In the genomic region with DNA sequence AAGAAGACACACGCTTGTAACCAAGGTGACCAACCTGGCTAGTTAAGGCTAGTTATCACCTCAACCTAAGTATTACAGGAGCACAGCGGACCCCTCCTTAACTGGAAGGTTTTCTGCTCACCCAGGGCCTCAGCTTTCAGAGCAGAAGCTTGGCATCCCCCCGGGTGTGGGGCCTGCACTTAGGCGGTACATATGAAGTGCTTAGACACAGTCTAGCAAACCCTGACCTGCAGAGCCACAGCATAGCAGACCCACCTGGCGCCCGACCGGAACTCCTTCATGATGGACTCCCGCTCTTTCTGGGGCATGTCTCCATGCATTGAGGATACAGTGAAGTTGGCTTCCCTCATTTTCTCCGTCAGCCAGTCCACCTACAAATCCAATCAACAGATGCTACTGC, we compare ENCODE assay signal across 22 cellular contexts. TPM values are rescaled to one million over a fixed set of nuclear protein-coding genes. Genes with fewer than 3 reads are reported as not detected.
DNase-seq lines count a peak whose midpoint lies in the region; ATAC-seq, FAIRE-seq and TF ChIP-seq lines count a peak whose summit lies in the region.
"Had no signal": no experiment of that assay in that cellular context is flagged by ENCODE, and none has a peak within 500 bp of the region (broad histone marks: within the 10 kb centered on the region; RNA-seq: fewer than 3 reads in every experiment).

No MANE protein-coding gene starts in this region.

- no peak for TF ChIP-seq RAD21 in K562 (CRISPR knock-in tag; conservative IDR thresholded peaks at IDR 0.05 in 1 of 2, IDR thresholded peaks at IDR 0.05 in 1 of 2)

- H4K8ac ChIP-seq in neuronal stem cell (ENCODE audit: low read depth, low read length) = no peak overlapping the region

- peaks cover 2% of the 10 kb centered on the region for H3K4me1 Mint-ChIP-seq in T-helper 17 cell
- H3K4me1 Mint-ChIP-seq in CD4-positive, alpha-beta T cell (ENCODE audit: low read depth) = no peaks in the 10 kb centered on the region
- H3K4me1 Mint-ChIP-seq: CD14-positive monocyte had no signal

- no peak overlapping the region for H3K18ac ChIP-seq in neuronal stem cell (ENCODE audit: low read length)

- H2AFZ ChIP-seq in K562 (ENCODE audit: low read depth, low read length) (no peak overlapping the region), neuronal stem cell (ENCODE audit: low read length) (no peak overlapping the region)

- no peak for TF ChIP-seq POLR2A in K562 (conservative IDR thresholded peaks at IDR 0.05)

- CTCF ChIA-PET in K562 (lab: Yijun Ruan, JAX; ENCODE audit: low intra/inter-chr PET ratio) = no interaction called here
- CTCF ChIA-PET in CD4-positive, alpha-beta T cell (lab: Charles Lee) = no interaction called here

- H3K27me3 ChIP-seq in K562 (ENCODE audit: control insufficient read depth in 2 of 2, insufficient read depth in 2 of 2, low read length in 2 of 2) (no peaks in the 10 kb centered on the region), neuronal stem cell (ENCODE audit: control insufficient read depth in 3 of 3, insufficient read depth in 3 of 3, low read depth in 1 of 3, low read length in 3 of 3) (no peaks in the 10 kb centered on the region)
- H3K27me3 ChIP-seq in CD4-positive, alpha-beta T cell (ENCODE audit: control insufficient read depth, insufficient read depth, low read length) = no peaks in the 10 kb centered on the region
- H3K27me3 ChIP-seq: BLaER1 had no signal

- H3K27ac ChIP-seq in K562 (ENCODE audit: extremely low read depth, low read depth, low read length) = no peak overlapping the region
- no peak overlapping the region for H3K27ac ChIP-seq in neuronal stem cell (replicated peaks; ENCODE audit: low read length)
- no peak overlapping the region for H3K27ac ChIP-seq in CD4-positive, alpha-beta T cell (ENCODE audit: low read depth, low read length)
- H3K27ac ChIP-seq: A549, BLaER1 had no signal

- H3K9me3 ChIP-seq in T-helper 17 cell (ENCODE audit: control insufficient read depth, low read length, poor library complexity, severe bottlenecking) = no peaks in the 10 kb centered on the region
- H3K9me3 ChIP-seq in K562 (replicated peaks; ENCODE audit: control insufficient read depth, insufficient read depth, low read depth, low read length) = no peaks in the 10 kb centered on the region; the same call in 1 of the 2 replicates
- H3K9me3 ChIP-seq in neuronal stem cell (replicated peaks in 1 of 2; ENCODE audit: control insufficient read depth in 2 of 2, insufficient read depth in 1 of 2, low read depth in 1 of 2, low read length in 2 of 2) = no peaks in the 10 kb centered on the region
- H3K9me3 ChIP-seq in CD4-positive, alpha-beta T cell (ENCODE audit: control insufficient read depth, low read length) = no peaks in the 10 kb centered on the region
- H3K9me3 ChIP-seq: A549, BLaER1, HAP-1 had no signal

- peak; percentile 23 for FAIRE-seq in K562 (lab: Jason Lieb, UNC)
- FAIRE-seq: A549, GM12891, GM19239, H1 had no signal

- intact Hi-C loops in K562 (cut with micrococcal nuclease) = no loop called here
- intact Hi-C loops in CD4-positive, alpha-beta T cell (cut with DNase I, micrococcal nuclease) = no loop called here

- H3K9me3 Mint-ChIP-seq in CD4-positive, alpha-beta T cell = no peaks in the 10 kb centered on the region
- H3K9me3 Mint-ChIP-seq: CD14-positive monocyte; CD8-positive, alpha-beta memory T cell had no signal

- H2BK15ac ChIP-seq in neuronal stem cell (ENCODE audit: low read length) = no peak overlapping the region

- H3K27me3 Mint-ChIP-seq in T-helper 17 cell = no peaks in the 10 kb centered on the region
- H3K27me3 Mint-ChIP-seq in CD4-positive, alpha-beta T cell = no peaks in the 10 kb centered on the region
- H3K27me3 Mint-ChIP-seq: CD8-positive, alpha-beta memory T cell had no signal

- H3K9me1 ChIP-seq in K562 (ENCODE audit: control insufficient read depth, insufficient read depth, low read length) = no peaks in the 10 kb centered on the region

- ATAC-seq in T-helper 17 cell (no peak), K562 (no peak)
- no peak for ATAC-seq in CD4-positive, alpha-beta T cell (ENCODE audit: poor library complexity)
- ATAC-seq: A549 had no signal

- H3K4me2 ChIP-seq in K562 (ENCODE audit: insufficient read depth, low read length) (no peak overlapping the region), neuronal stem cell (ENCODE audit: insufficient read depth, low read length, poor library complexity, severe bottlenecking) (no peak overlapping the region)
- H3K4me2 ChIP-seq: A549, BLaER1 had no signal

- H2AK5ac ChIP-seq in neuronal stem cell (ENCODE audit: low read depth, low read length) = no peak overlapping the region

- H2BK5ac ChIP-seq in neuronal stem cell (ENCODE audit: low read length) = no peak overlapping the region

- H4K91ac ChIP-seq in neuronal stem cell (ENCODE audit: low read depth, low read length, poor library complexity) = no peak overlapping the region

- no peak overlapping the region for H3K14ac ChIP-seq in neuronal stem cell (ENCODE audit: low read length)

- no peak overlapping the region for H2BK12ac ChIP-seq in neuronal stem cell (ENCODE audit: low read length)

- no peak overlapping the region for H2BK120ac ChIP-seq in neuronal stem cell (ENCODE audit: low read depth, low read length)

- peak overlapping the region; percentile 56 for H3K27ac Mint-ChIP-seq in T-helper 17 cell
- H3K27ac Mint-ChIP-seq in CD4-positive, alpha-beta T cell = no peak overlapping the region
- H3K27ac Mint-ChIP-seq: CD14-positive monocyte had no signal

- H3K4me1 ChIP-seq in K562 (replicated peaks in 1 of 2; ENCODE audit: control insufficient read depth in 2 of 2, insufficient read depth in 2 of 2, low read length in 2 of 2) (no peaks in the 10 kb centered on the region), neuronal stem cell (ENCODE audit: control insufficient read depth in 2 of 2, insufficient read depth in 1 of 2, low read depth in 1 of 2, low read length in 2 of 2) (no peaks in the 10 kb centered on the region)
- H3K4me1 ChIP-seq: A549, BLaER1, HAP-1 had no signal

- 0 out of 3 replicates have a peak, but pooled peaks cover under 1% of the 10 kb centered on the region for H3K79me2 ChIP-seq in K562 (ENCODE audit: control insufficient read depth, insufficient read depth, low read length)

- no peak overlapping the region for H3K23ac ChIP-seq in neuronal stem cell (ENCODE audit: low read depth, low read length, poor library complexity)

- H3K4me3 Mint-ChIP-seq in T-helper 17 cell = no peak overlapping the region
- H3K4me3 Mint-ChIP-seq in CD4-positive, alpha-beta T cell = no peak overlapping the region
- H3K4me3 Mint-ChIP-seq: CD14-positive monocyte; CD8-positive, alpha-beta memory T cell had no signal

- TF ChIP-seq CTCF in K562 (IDR thresholded peaks at IDR 0.05 in 2 of 3, conservative IDR thresholded peaks at IDR 0.05 in 1 of 3; ENCODE audit: insufficient read depth in 2 of 3, low read depth in 1 of 3, low read length in 3 of 3) = no peak
- no peak for TF ChIP-seq CTCF in CD4-positive, alpha-beta T cell (IDR thresholded peaks at IDR 0.05)

- no TSS peak for BruUV-seq in K562 (replicated peaks; lab: Mats Ljungman, UMichigan)

- H3K4me3 ChIP-seq in K562 (no peak overlapping the region), neuronal stem cell (ENCODE audit: low read length in 2 of 2) (no peak overlapping the region)
- H3K4me3 ChIP-seq: A549, BLaER1, HAP-1 had no signal

- no peak for TF ChIP-seq EP300 in K562 (IDR thresholded peaks at IDR 0.05; ENCODE audit: low read length)

- peaks cover 17% of the 10 kb centered on the region for H3K36me3 Mint-ChIP-seq in T-helper 17 cell (ENCODE audit: low read depth)
- H3K36me3 Mint-ChIP-seq in CD4-positive, alpha-beta T cell (ENCODE audit: low read depth) = peaks cover 97% of the 10 kb centered on the region

- WGBS in K562 (ENCODE audit: insufficient coverage, low coverage, missing lambda C conversion rate) = 91% methylated on average over 5 of the region's 9 CpGs
- no CpG with 5 or more reads among the region's 9 CpGs for WGBS in neuronal stem cell (ENCODE audit: extremely low coverage in 2 of 2, insufficient read length in 2 of 2, insufficient replicate concordance in 1 of 2), 2 donors

- H3K4ac ChIP-seq in neuronal stem cell (ENCODE audit: low read length) = no peak overlapping the region

- in situ Hi-C loops in K562 (cut with MboI) = no loop called here

- H3K36me3 ChIP-seq in K562 (ENCODE audit: control insufficient read depth, insufficient read depth, low read length) (peaks cover 92% of the 10 kb centered on the region), neuronal stem cell (replicated peaks in 1 of 2; ENCODE audit: control insufficient read depth in 2 of 2, insufficient read depth in 2 of 2, low read length in 2 of 2) (peaks cover 50 to 98% of the 10 kb centered on the region in 2 donors)

- H4K20me1 ChIP-seq in K562 (replicated peaks; ENCODE audit: control insufficient read depth, insufficient read depth, low read length) = peaks cover 6% of the 10 kb centered on the region; the same call in 1 of the 2 replicates

- H3K9ac ChIP-seq in K562 (ENCODE audit: insufficient read depth in 1 of 2, low read depth in 2 of 2, low read length in 2 of 2) = no peak overlapping the region
- H3K9ac ChIP-seq in neuronal stem cell (ENCODE audit: low read depth, low read length, poor library complexity) = peak overlapping the region; percentile 9
- H3K9ac ChIP-seq: BLaER1 had no signal

- H3K79me1 ChIP-seq in neuronal stem cell (ENCODE audit: low read depth, low read length) = peaks cover 3% of the 10 kb centered on the region

- DNase-seq in activated effector memory CD4-positive, alpha-beta T cell treated with anti-CD3 and anti-CD28 coated beads, Interleukin-2, amount 50 U/mL, for 16 hours = peak; percentile 54
- no peak for DNase-seq in activated effector memory CD4-positive, alpha-beta T cell treated with Interleukin-2 at 50 U/mL for 16 hours
- DNase-seq in T-helper 17 cell (no peak), K562 (ENCODE audit: extremely low read depth in 1 of 4, low spot score in 3 of 4) (no peak), neuronal stem cell (ENCODE audit: low spot score) (no peak)
- DNase-seq in activated naive CD4-positive, alpha-beta T cell treated with anti-CD3 and anti-CD28 coated beads, Interleukin-2, amount 50 U/mL, for 16 hours = no peak
- DNase-seq in stimulated activated CD4-positive, alpha-beta T cell treated with anti-CD3 and anti-CD28 coated beads, Interleukin-4, amount 100 ng/mL, for 4 hours = no peak
- DNase-seq in CD4-positive, alpha-beta T cell = no peak
- DNase-seq: AML-193; CD8-positive, alpha-beta memory T cell; COR-L47; DMS 273 treated with DMSO at 0.1 percent for 48 hours; DMS53; DND-41; EL had no signal

- POLR2A ChIA-PET in K562 (lab: Yijun Ruan, JAX) = interaction anchor here (0.7 kb wide), 1 partner anchor 1173 kb away, joined by 3 read pairs; no protein-coding TSS in a partner anchor
- POLR2A ChIA-PET in CD4-positive, alpha-beta T cell (lab: Charles Lee) = no interaction called here

RNA-seq across cellular contexts. Expression of gene EIF4A3, which starts 9.8 kb away (rescaled TPM):
- total RNA-seq in T-helper 17 cell = 10 to 100 TPM; 86.2 to 92.2 TPM
- total RNA-seq in K562 (2011; cell fraction: chromatin; rRNA removed; ENCODE audit: low replicate concordance) = 97.7 and 109 TPM in 2 replicates
- total RNA-seq in K562 (2011; cell fraction: nucleolus; rRNA removed) = 60.3 and 71.7 TPM in 2 replicates
- total RNA-seq in K562 (2011; cell fraction: nucleoplasm; rRNA removed) = 81.0 and 81.6 TPM in 2 replicates
- 121 and 124 TPM in 2 replicates for total RNA-seq in K562 (2014; rRNA removed)
- total RNA-seq in K562 (2014; rRNA removed; fragmentation: Illumina TruSeq; extraction: Trizol) = 147 and 157 TPM in 2 replicates
- total RNA-seq in K562 (2015; rRNA removed; fragmentation: Illumina TruSeq; extraction: Trizol) = 126 and 130 TPM in 2 replicates
- 133 and 139 TPM in 2 replicates for total RNA-seq in K562 (2021)
- 128 and 171 TPM in 2 replicates for polyA plus RNA-seq in K562 (2011; rRNA removed)
- polyA plus RNA-seq in K562 (2011; cell fraction: cytosol; rRNA removed) = 101 and 105 TPM in 2 replicates
- polyA plus RNA-seq in K562 (2011; cell fraction: nucleus; rRNA removed) = 68.0 and 84.5 TPM in 2 replicates
- 86.7 and 168 TPM in 2 replicates for polyA plus RNA-seq in K562 (2012)
- 127 and 131 TPM in 2 replicates for polyA plus RNA-seq in K562 (2014; fragmentation: Illumina TruSeq; extraction: Trizol)
- polyA plus RNA-seq in K562 (2014; fragmentation: Nextera tagmentation; extraction: Ambion mirVana) = 10 to 100 TPM; 62.7 to 67.0 TPM
- polyA plus RNA-seq in K562 (2014; rRNA removed) = 103 and 134 TPM in 2 replicates
- polyA minus RNA-seq in K562 (2011; rRNA and poly(A)+ RNA removed) = 114 and 154 TPM in 2 replicates
- polyA minus RNA-seq in K562 (2011; cell fraction: cytosol; rRNA and poly(A)+ RNA removed) = 63.1 and 74.0 TPM in 2 replicates
- polyA minus RNA-seq in K562 (2011; cell fraction: nucleus; rRNA and poly(A)+ RNA removed) = 27.3 and 35.1 TPM in 2 replicates
- polyA plus RNA-seq in neuronal stem cell (2013, experiment 1 of 2) = 66.1 TPM
- polyA plus RNA-seq in neuronal stem cell (2013, experiment 2 of 2) = 64.7 TPM
- total RNA-seq in CD4-positive, alpha-beta T cell = 10 to 100 TPM; 79.6 to 79.7 TPM

RNA-seq across cellular contexts. Expression of gene CARD14, which starts 32.7 kb away (rescaled TPM):
- not detected for total RNA-seq in T-helper 17 cell
- not detected in 2 replicates for total RNA-seq in K562 (2011; cell fraction: chromatin; rRNA removed; ENCODE audit: low replicate concordance)
- not detected in 2 replicates for total RNA-seq in K562 (2011; cell fraction: nucleolus; rRNA removed)
- total RNA-seq in K562 (2011; cell fraction: nucleoplasm; rRNA removed) = not detected in 2 replicates
- total RNA-seq in K562 (2014; rRNA removed) = not detected in 2 replicates
- not detected in 2 replicates for total RNA-seq in K562 (2014; rRNA removed; fragmentation: Illumina TruSeq; extraction: Trizol)
- total RNA-seq in K562 (2015; rRNA removed; fragmentation: Illumina TruSeq; extraction: Trizol) = not detected in 2 replicates
- not detected in 2 replicates for total RNA-seq in K562 (2021)
- not detected in 2 replicates for polyA plus RNA-seq in K562 (2011; rRNA removed)
- not detected in 2 replicates for polyA plus RNA-seq in K562 (2011; cell fraction: cytosol; rRNA removed)
- not detected in 2 replicates for polyA plus RNA-seq in K562 (2011; cell fraction: nucleus; rRNA removed)
- 0.05 and 0.24 TPM in 2 replicates for polyA plus RNA-seq in K562 (2012)
- polyA plus RNA-seq in K562 (2014; fragmentation: Illumina TruSeq; extraction: Trizol) = not detected in 2 replicates
- polyA plus RNA-seq in K562 (2014; fragmentation: Nextera tagmentation; extraction: Ambion mirVana) = not detected
- not detected in 2 replicates for polyA plus RNA-seq in K562 (2014; rRNA removed)
- not detected in 2 replicates for polyA minus RNA-seq in K562 (2011; rRNA and poly(A)+ RNA removed)
- polyA minus RNA-seq in K562 (2011; cell fraction: cytosol; rRNA and poly(A)+ RNA removed) = 3.2 TPM in 1 of 2 replicates, not detected in the other
- not detected in 2 replicates for polyA minus RNA-seq in K562 (2011; cell fraction: nucleus; rRNA and poly(A)+ RNA removed)
- polyA plus RNA-seq in neuronal stem cell (2013, experiment 1 of 2) = 0.20 TPM
- 0.22 TPM for polyA plus RNA-seq in neuronal stem cell (2013, experiment 2 of 2)
- not detected for total RNA-seq in CD4-positive, alpha-beta T cell
- total RNA-seq: CD8-positive, alpha-beta memory T cell; H1 had no signal
- polyA plus RNA-seq: CD8-positive, alpha-beta memory T cell had no signal

RNA-seq across cellular contexts. Expression of gene GAA, which starts 35.8 kb away (rescaled TPM):
- total RNA-seq in T-helper 17 cell = 10 to 100 TPM; 16.7 to 23.8 TPM
- 7.6 and 18.3 TPM in 2 replicates for total RNA-seq in K562 (2011; cell fraction: chromatin; rRNA removed; ENCODE audit: low replicate concordance)
- total RNA-seq in K562 (2011; cell fraction: nucleolus; rRNA removed) = 11.8 and 20.2 TPM in 2 replicates
- 9.5 and 13.4 TPM in 2 replicates for total RNA-seq in K562 (2011; cell fraction: nucleoplasm; rRNA removed)
- 6.1 and 6.4 TPM in 2 replicates for total RNA-seq in K562 (2014; rRNA removed)
- 1.1 and 1.2 TPM in 2 replicates for total RNA-seq in K562 (2014; rRNA removed; fragmentation: Illumina TruSeq; extraction: Trizol)
- total RNA-seq in K562 (2015; rRNA removed; fragmentation: Illumina TruSeq; extraction: Trizol) = 1.0 and 1.5 TPM in 2 replicates
- 3.8 and 4.0 TPM in 2 replicates for total RNA-seq in K562 (2021)
- 1.7 and 2.6 TPM in 2 replicates for polyA plus RNA-seq in K562 (2011; rRNA removed)
- polyA plus RNA-seq in K562 (2011; cell fraction: cytosol; rRNA removed) = 2.3 and 5.6 TPM in 2 replicates
- polyA plus RNA-seq in K562 (2011; cell fraction: nucleus; rRNA removed) = 14.5 and 29.7 TPM in 2 replicates
- polyA plus RNA-seq in K562 (2012) = 2.5 and 7.0 TPM in 2 replicates
- polyA plus RNA-seq in K562 (2014; fragmentation: Illumina TruSeq; extraction: Trizol) = 1.9 TPM in 2 replicates
- polyA plus RNA-seq in K562 (2014; fragmentation: Nextera tagmentation; extraction: Ambion mirVana) = under 1 TPM; 0.15 to 0.87 TPM
- 5.8 and 6.0 TPM in 2 replicates for polyA plus RNA-seq in K562 (2014; rRNA removed)
- 0.57 and 0.63 TPM in 2 replicates for polyA minus RNA-seq in K562 (2011; rRNA and poly(A)+ RNA removed)
- 1.3 and 1.6 TPM in 2 replicates for polyA minus RNA-seq in K562 (2011; cell fraction: cytosol; rRNA and poly(A)+ RNA removed)
- 6.2 and 6.9 TPM in 2 replicates for polyA minus RNA-seq in K562 (2011; cell fraction: nucleus; rRNA and poly(A)+ RNA removed)
- polyA plus RNA-seq in neuronal stem cell (2013, experiment 1 of 2) = 50.1 TPM
- 49.6 TPM for polyA plus RNA-seq in neuronal stem cell (2013, experiment 2 of 2)
- 10 to 100 TPM; 22.2 to 22.4 TPM for total RNA-seq in CD4-positive, alpha-beta T cell
